ENCODE assay signal across 8 cellular contexts in the genomic region with DNA sequence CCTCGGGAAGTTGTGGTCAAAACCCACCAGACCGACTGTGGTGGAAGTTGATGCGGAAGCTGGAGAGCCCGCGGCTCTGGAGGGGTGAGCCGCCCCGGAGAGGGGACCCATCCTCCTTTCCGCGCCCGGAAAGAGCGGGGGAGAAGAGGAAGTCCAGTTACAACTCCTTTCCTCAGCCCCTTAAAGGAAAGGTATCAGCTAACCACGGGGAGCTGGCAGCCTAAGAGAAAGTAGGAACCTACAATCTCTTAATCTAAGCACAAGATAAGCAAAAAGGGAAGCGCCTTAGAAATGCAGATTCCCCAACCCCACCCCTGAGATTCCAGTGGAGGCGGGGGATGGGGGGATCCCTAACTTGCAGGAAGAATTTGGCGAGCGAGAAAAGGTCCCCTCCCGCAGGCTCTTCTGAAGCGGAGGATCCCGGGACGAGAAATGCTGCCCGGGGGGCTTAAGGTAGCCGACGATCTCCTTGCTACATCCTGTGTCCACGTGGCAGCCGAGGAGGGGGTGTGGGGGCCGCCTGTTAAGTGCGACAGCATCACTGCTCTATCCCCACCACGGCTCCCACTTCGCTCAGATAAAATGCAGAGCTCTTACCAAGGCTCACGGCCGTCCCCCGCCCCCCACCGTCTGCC.
DNase-seq lines count a peak whose midpoint lies in the region; ATAC-seq, FAIRE-seq and TF ChIP-seq lines count a peak whose summit lies in the region.

No MANE protein-coding gene starts in this region.

- ATAC-seq in activated naive CD8-positive, alpha-beta T cell treated with anti-CD3 and anti-CD28 coated beads, Interleukin-2, amount 50 U/mL, for 24 hours: peak; percentile 29
- ATAC-seq in GM21423 (IDR thresholded peaks at IDR 0.05; ENCODE audit: unreplicated experiment): no peak

- peak overlapping the region; percentile 98 for H3K4me3 Mint-ChIP-seq in HFFc6
- peak overlapping the region; percentile 77 for H3K4me3 Mint-ChIP-seq in activated naive CD8-positive, alpha-beta T cell treated with anti-CD3 and anti-CD28 coated beads, Interleukin-2, amount 50 U/mL, for 24 hours

- DNase-seq in AG04449 (ENCODE audit: low read depth, low spot score): no peak
- DNase-seq in HFFc6: no peak
- DNase-seq in activated naive CD8-positive, alpha-beta T cell treated with anti-CD3 and anti-CD28 coated beads, Interleukin-2, amount 50 U/mL, for 24 hours: peak; percentile 23
- DNase-seq in keratinocyte (ENCODE audit: low read depth, low spot score): no peak
- DNase-seq in uterus: no peak
- no peak for DNase-seq in globus pallidus (ENCODE audit: low spot score)
- no peak for DNase-seq in dedifferentiated amniotic fluid mesenchymal stem cell (ENCODE audit: extremely low spot score)

- peak overlapping the region; percentile 89 for H3K4me2 ChIP-seq in keratinocyte (ENCODE audit: control insufficient read depth, extremely low read depth, insufficient read depth, low read depth, low read length)

- no peaks in the 10 kb centered on the region for H3K9me3 Mint-ChIP-seq in HFFc6
- H3K9me3 Mint-ChIP-seq in activated naive CD8-positive, alpha-beta T cell treated with anti-CD3 and anti-CD28 coated beads, Interleukin-2, amount 50 U/mL, for 24 hours: no peaks in the 10 kb centered on the region

- dilution Hi-C loops in keratinocyte (cut with MboI; ENCODE audit: extremely low pct_ligation_motif_present, low sequenced_read_pairs): no loop called here

- peaks cover 0 to 3% of the 10 kb centered on the region in 2 experiments for H3K36me3 ChIP-seq in keratinocyte (ENCODE audit: control insufficient read depth in 2 of 2, extremely low read depth in 1 of 2, insufficient read depth in 2 of 2, low read length in 2 of 2)
- H3K36me3 ChIP-seq in uterus: no peaks in the 10 kb centered on the region

- H3K4me3 ChIP-seq in AG04449 (ENCODE audit: low read depth, low read length) (peak overlapping the region; percentile 84), keratinocyte (ENCODE audit: control insufficient read depth in 2 of 3, extremely low read depth in 1 of 3, insufficient read depth in 2 of 3, low read depth in 1 of 3, low read length in 3 of 3) (peak overlapping the region; percentile 61 to 77 (median 77)), uterus (peak overlapping the region; percentile 14 to 22)

- H3K36me3 Mint-ChIP-seq in HFFc6 (ENCODE audit: low read depth): peaks cover 6% of the 10 kb centered on the region
- H3K36me3 Mint-ChIP-seq in activated naive CD8-positive, alpha-beta T cell treated with anti-CD3 and anti-CD28 coated beads, Interleukin-2, amount 50 U/mL, for 24 hours (ENCODE audit: low read depth): no peaks in the 10 kb centered on the region

- CTCF ChIA-PET in AG04449 (lab: Yijun Ruan, JAX): interaction anchor here (0.8 to 3.7 kb wide), 10 partner anchors 21 to 466 kb away, joined by 3 to 23 read pairs (median 4); no protein-coding TSS in a partner anchor

- H3K27me3 Mint-ChIP-seq in HFFc6 (ENCODE audit: insufficient read depth): no peaks in the 10 kb centered on the region; the same call in 1 of the 2 replicates
- peaks cover 35% of the 10 kb centered on the region for H3K27me3 Mint-ChIP-seq in activated naive CD8-positive, alpha-beta T cell treated with anti-CD3 and anti-CD28 coated beads, Interleukin-2, amount 50 U/mL, for 24 hours

- TF ChIP-seq POLR2A in uterus (IDR thresholded peaks at IDR 0.05): no peak

- H3K27ac Mint-ChIP-seq in HFFc6: peak overlapping the region; percentile 95
- H3K27ac Mint-ChIP-seq in activated naive CD8-positive, alpha-beta T cell treated with anti-CD3 and anti-CD28 coated beads, Interleukin-2, amount 50 U/mL, for 24 hours: peak overlapping the region; percentile 22

- no peak for FAIRE-seq in keratinocyte (lab: Jason Lieb, UNC)

- H3K4me1 Mint-ChIP-seq in HFFc6 (ENCODE audit: low read depth): peaks cover 18% of the 10 kb centered on the region
- peaks cover 25% of the 10 kb centered on the region for H3K4me1 Mint-ChIP-seq in activated naive CD8-positive, alpha-beta T cell treated with anti-CD3 and anti-CD28 coated beads, Interleukin-2, amount 50 U/mL, for 24 hours

- peaks cover 37% of the 10 kb centered on the region for H3K79me2 ChIP-seq in keratinocyte (ENCODE audit: control insufficient read depth, insufficient read depth, low read length)

- peak overlapping the region; percentile 53 for H2AFZ ChIP-seq in keratinocyte (ENCODE audit: control insufficient read depth, low read length)

- H3K4me1 ChIP-seq in keratinocyte (ENCODE audit: control insufficient read depth, extremely low read depth, insufficient read depth, low read length) (peaks cover 4% of the 10 kb centered on the region), uterus (peaks cover 0 to 16% of the 10 kb centered on the region in 2 donors)

- no peaks in the 10 kb centered on the region for H3K9me3 ChIP-seq in keratinocyte (ENCODE audit: control insufficient read depth, low read depth, low read length)
- no peaks in the 10 kb centered on the region for H3K9me3 ChIP-seq in uterus

- H3K27me3 ChIP-seq in keratinocyte (ENCODE audit: control insufficient read depth, extremely low read depth, insufficient read depth, low read length) (no peaks in the 10 kb centered on the region), uterus (peaks cover 8 to 10% of the 10 kb centered on the region in 2 donors)

- intact Hi-C loops in uterus (cut with DNase I; ENCODE audit: low total_unique reads): no loop called here

- peak overlapping the region; percentile 79 for H3K9ac ChIP-seq in keratinocyte (ENCODE audit: control insufficient read depth, extremely low read depth, insufficient read depth, low read length)

- H4K20me1 ChIP-seq in keratinocyte (ENCODE audit: control insufficient read depth, extremely low read depth, insufficient read depth, low read length): no peaks in the 10 kb centered on the region

- H3K9me1 ChIP-seq in keratinocyte (ENCODE audit: control insufficient read depth, extremely low read depth, insufficient read depth, low read length): no peaks in the 10 kb centered on the region

- POLR2A ChIA-PET in AG04449 (lab: Yijun Ruan, JAX): interaction anchor here (0.6 to 0.7 kb wide), 2 partner anchors 9 to 464 kb away, joined by 3 read pairs; no protein-coding TSS in a partner anchor

- TF ChIP-seq CTCF in AG04449 (IDR thresholded peaks at IDR 0.05; ENCODE audit: insufficient read depth, low read length, missing control alignments) (no peak), HFFc6 (IDR thresholded peaks at IDR 0.05) (no peak), keratinocyte (optimal IDR thresholded peaks at IDR 0.05 in 1 of 3, IDR thresholded peaks at IDR 0.05 in 1 of 3, conservative IDR thresholded peaks at IDR 0.05 in 1 of 3; ENCODE audit: extremely low read depth in 1 of 3, insufficient read depth in 2 of 3, low read length in 3 of 3) (no peak), uterus (IDR thresholded peaks at IDR 0.05) (no peak)

- H3K27ac ChIP-seq in keratinocyte (ENCODE audit: control insufficient read depth, insufficient read depth, low read length) (peak overlapping the region; percentile 72), uterus (no peak overlapping the region)

Comparison
In these comparisons a context has a peak if more than half of its experiments do, and no peak if none do; other contexts are left out.
1. H3K4me3 ChIP-seq: peak in every context shown above with its lines; median percentile 84 in AG04449; 77 in keratinocyte; 18 in uterus.